Comparison of ENCODE assay signal across 10 cellular contexts in genomic region chr2:98473995-98474780, GRCh38. TPM values are rescaled to one million over a fixed set of nuclear protein-coding genes. Genes with fewer than 3 reads are reported as not detected.
DNase-seq lines count a peak whose midpoint lies in the region; ATAC-seq and TF ChIP-seq lines count a peak whose summit lies in the region.
"Had no signal": no experiment of that assay in that cellular context is flagged by ENCODE, and none has a peak within 500 bp of the region (broad histone marks: within the 10 kb centered on the region; RNA-seq: fewer than 3 reads in every experiment).

No MANE protein-coding gene starts in this region.

- H3K4me3 Mint-ChIP-seq in activated naive CD4-positive, alpha-beta T cell treated with anti-CD3 and anti-CD28 coated beads for 36 hours, result peak overlapping the region; percentile 61
- peak overlapping the region; percentile 73 for H3K4me3 Mint-ChIP-seq in activated naive CD8-positive, alpha-beta T cell
- H3K4me3 Mint-ChIP-seq: nephron progenitor cell had no signal

- 73 to 78% (median 76%) methylated on average over 10 of the region's 10 CpGs for WGBS in stomach, 5 donors
- 80 to 87% (median 84%) methylated on average over 10 of the region's 10 CpGs for WGBS in adrenal gland, 4 donors
- WGBS in mesenchymal stem cell, result 95% methylated on average over 8 of the region's 10 CpGs

- no peak overlapping the region for H2BK12ac ChIP-seq in mesenchymal stem cell (ENCODE audit: low read length in 2 of 2)

- H3K27ac Mint-ChIP-seq in activated naive CD4-positive, alpha-beta T cell treated with anti-CD3 and anti-CD28 coated beads for 36 hours, result peak overlapping the region; percentile 69
- peak overlapping the region; percentile 92 for H3K27ac Mint-ChIP-seq in activated naive CD8-positive, alpha-beta T cell

- H3K4me2 ChIP-seq in mesenchymal stem cell (ENCODE audit: low read length, poor library complexity, severe bottlenecking), result no peak overlapping the region

- H3K4me1 ChIP-seq in stomach (peaks cover 17 to 82% (median 57%) of the 10 kb centered on the region in 4 donors), adrenal gland (replicated peaks in 1 of 2) (peaks cover 9 to 36% of the 10 kb centered on the region in 2 donors), mesenchymal stem cell (ENCODE audit: control insufficient read depth, insufficient read depth, low read depth, low read length) (peaks cover 7% of the 10 kb centered on the region)

- no peak overlapping the region for H4K91ac ChIP-seq in mesenchymal stem cell (ENCODE audit: low read length)

- H3K36me3 ChIP-seq in stomach, result peaks cover 0 to 5% (median 0%) of the 10 kb centered on the region in 4 donors
- H3K36me3 ChIP-seq in adrenal gland (replicated peaks in 1 of 2), result no peaks in the 10 kb centered on the region
- peaks cover 0 to 9% of the 10 kb centered on the region in 2 experiments for H3K36me3 ChIP-seq in mesenchymal stem cell (ENCODE audit: control insufficient read depth in 1 of 2, insufficient read depth in 2 of 2, low read depth in 1 of 2, low read length in 2 of 2)

- H3K36me3 Mint-ChIP-seq in activated naive CD4-positive, alpha-beta T cell treated with anti-CD3 and anti-CD28 coated beads for 36 hours (ENCODE audit: low read depth), result no peaks in the 10 kb centered on the region
- peaks cover 2% of the 10 kb centered on the region for H3K36me3 Mint-ChIP-seq in activated naive CD8-positive, alpha-beta T cell

- H3K9me3 Mint-ChIP-seq in activated naive CD4-positive, alpha-beta T cell treated with anti-CD3 and anti-CD28 coated beads for 36 hours, result no peaks in the 10 kb centered on the region
- H3K9me3 Mint-ChIP-seq in activated naive CD8-positive, alpha-beta T cell (ENCODE audit: low read depth), result no peaks in the 10 kb centered on the region
- H3K9me3 Mint-ChIP-seq: nephron progenitor cell had no signal

- H3K79me1 ChIP-seq in mesenchymal stem cell (replicated peaks; ENCODE audit: low read length, poor library complexity, severe bottlenecking), result peaks cover 53% of the 10 kb centered on the region

- no peaks in the 10 kb centered on the region for H3K9me3 ChIP-seq in stomach
- H3K9me3 ChIP-seq in adrenal gland (replicated peaks in 1 of 3), result no peaks in the 10 kb centered on the region
- no peaks in the 10 kb centered on the region for H3K9me3 ChIP-seq in mesenchymal stem cell (ENCODE audit: control insufficient read depth, low read length)

- H3K14ac ChIP-seq in mesenchymal stem cell (ENCODE audit: low read length in 2 of 2), result no peak overlapping the region

- TF ChIP-seq EP300 in stomach (IDR thresholded peaks at IDR 0.05), result no peak

- H3K27ac ChIP-seq in stomach, result peak overlapping the region in 1 of 5 donors; percentile 35
- no peak overlapping the region for H3K27ac ChIP-seq in adrenal gland
- no peak overlapping the region for H3K27ac ChIP-seq in mesenchymal stem cell (ENCODE audit: low read length, poor library complexity, severe bottlenecking)

- peak; percentile 32 for ATAC-seq in HG03558 (IDR thresholded peaks at IDR 0.05; ENCODE audit: extremely low read depth, unreplicated experiment)

- no peak overlapping the region for H2BK120ac ChIP-seq in mesenchymal stem cell (ENCODE audit: low read depth, low read length)

- DNase-seq in activated naive CD4-positive, alpha-beta T cell treated with anti-CD3 and anti-CD28 coated beads for 36 hours, result peak; percentile 42
- DNase-seq in activated naive CD4-positive, alpha-beta T cell treated with anti-CD3 and anti-CD28 coated beads, Interleukin-2, amount 50 U/mL, for 16 hours, result no peak
- DNase-seq in stomach, result peak; percentile 24
- no peak for DNase-seq in adrenal gland
- DNase-seq in mesenchymal stem cell, result no peak
- DNase-seq in NOMO-1 treated with DMSO at 0.1 percent for 48 hours (lab: John Stamatoyannopoulos, UW; ENCODE audit: unreplicated experiment), result no peak
- DNase-seq: NCI-H446, nephron progenitor cell had no signal

- H2AK5ac ChIP-seq in mesenchymal stem cell (ENCODE audit: low read length, severe bottlenecking), result no peak overlapping the region

- no peaks in the 10 kb centered on the region for H3K27me3 Mint-ChIP-seq in activated naive CD4-positive, alpha-beta T cell treated with anti-CD3 and anti-CD28 coated beads for 36 hours (ENCODE audit: low read depth)
- no peaks in the 10 kb centered on the region for H3K27me3 Mint-ChIP-seq in activated naive CD8-positive, alpha-beta T cell

- H3K23ac ChIP-seq in mesenchymal stem cell (ENCODE audit: low read length in 2 of 2), result no peak overlapping the region

- H3K4ac ChIP-seq in mesenchymal stem cell (ENCODE audit: low read depth in 1 of 2, low read length in 2 of 2), result no peak overlapping the region

- H3K27me3 ChIP-seq in stomach, result no peaks in the 10 kb centered on the region
- no peaks in the 10 kb centered on the region for H3K27me3 ChIP-seq in adrenal gland
- H3K27me3 ChIP-seq in mesenchymal stem cell (ENCODE audit: control insufficient read depth in 1 of 2, insufficient read depth in 1 of 2, low read length in 2 of 2), result no peaks in the 10 kb centered on the region

- H4K8ac ChIP-seq in mesenchymal stem cell (ENCODE audit: low read length), result no peak overlapping the region

- no peak overlapping the region for H2AFZ ChIP-seq in mesenchymal stem cell (ENCODE audit: low read depth, low read length)

- peaks cover 96% of the 10 kb centered on the region for H3K4me1 Mint-ChIP-seq in activated naive CD4-positive, alpha-beta T cell treated with anti-CD3 and anti-CD28 coated beads for 36 hours (ENCODE audit: low read depth)
- H3K4me1 Mint-ChIP-seq in activated naive CD8-positive, alpha-beta T cell (ENCODE audit: low read depth), result peaks cover 96% of the 10 kb centered on the region

- no peak overlapping the region for H3K9ac ChIP-seq in mesenchymal stem cell (ENCODE audit: low read length)

- no peak for TF ChIP-seq CTCF in stomach (IDR thresholded peaks at IDR 0.05)
- TF ChIP-seq CTCF in adrenal gland (IDR thresholded peaks at IDR 0.05), result no peak

- H3K18ac ChIP-seq in mesenchymal stem cell (ENCODE audit: low read depth in 1 of 2, low read length in 2 of 2), result no peak overlapping the region

- CTCF ChIA-PET in activated naive CD4-positive, alpha-beta T cell treated with anti-CD3 and anti-CD28 coated beads for 36 hours (lab: Charles Lee), result interaction anchor here (1.0 to 1.9 kb wide), 3 partner anchors 11 to 27 kb away, joined by 3 to 12 read pairs (median 4); no protein-coding TSS in a partner anchor

- H2BK15ac ChIP-seq in mesenchymal stem cell (ENCODE audit: low read depth, poor library complexity, severe bottlenecking), result no peak overlapping the region

- no peak for TF ChIP-seq POLR2A in stomach (IDR thresholded peaks at IDR 0.05)
- TF ChIP-seq POLR2A in adrenal gland (IDR thresholded peaks at IDR 0.05), result no peak

- H3K4me3 ChIP-seq in stomach (no peak overlapping the region), adrenal gland (no peak overlapping the region), mesenchymal stem cell (ENCODE audit: insufficient read depth in 1 of 2, low read depth in 1 of 2, low read length in 2 of 2) (no peak overlapping the region)

- no peak overlapping the region for H2BK5ac ChIP-seq in mesenchymal stem cell (ENCODE audit: low read depth, low read length, poor library complexity, severe bottlenecking)

- intact Hi-C loops in activated naive CD4-positive, alpha-beta T cell treated with anti-CD3 and anti-CD28 coated beads for 36 hours (cut with micrococcal nuclease), result loop anchor here (2.0 kb wide), 1 partner anchor 13 kb away; no protein-coding TSS in a partner anchor
- intact Hi-C loops in stomach (cut with DNase I; ENCODE audit: low total_unique reads), result no loop called here
- intact Hi-C loops in adrenal gland (cut with DNase I), result no loop called here

RNA-seq across cellular contexts. Expression of gene INPP4A, which starts 29.5 kb away (rescaled TPM):
- 10 to 100 TPM; 33.1 to 34.8 TPM for total RNA-seq in activated naive CD4-positive, alpha-beta T cell treated with anti-CD3 and anti-CD28 coated beads for 36 hours
- total RNA-seq in stomach (10 to 100 TPM; 10.4 to 65.3 (median 23.7) TPM), adrenal gland (10 to 100 TPM; 17.8 to 40.5 (median 32.9) TPM)
- polyA plus RNA-seq in stomach (1 to 10 TPM; 1.5 to 3.8 (median 3.1) TPM), adrenal gland (10 to 100 TPM in 1 of 3 donors, 1 to 10 TPM in 2; 8.8 to 10.8 (median 9.5) TPM)
- polyA plus RNA-seq in mesenchymal stem cell (2013, experiment 1 of 2), result 8.0 TPM
- polyA plus RNA-seq in mesenchymal stem cell (2013, experiment 2 of 2), result 7.8 TPM

Comparison
In these comparisons a context has a peak if more than half of its experiments do, and no peak if none do; other contexts are left out.
1. DNase-seq: peak in activated naive CD4-positive, alpha-beta T cell treated with anti-CD3 and anti-CD28 coated beads for 36 hours (single experiment) and stomach (single experiment); none in activated naive CD4-positive, alpha-beta T cell treated with anti-CD3 and anti-CD28 coated beads, Interleukin-2, amount 50 U/mL, for 16 hours (single experiment), adrenal gland (0 of 7), mesenchymal stem cell (single experiment) and NOMO-1 treated with DMSO at 0.1 percent for 48 hours (single experiment).